ENCODE assay signal across 8 cellular contexts in genomic region chr10:132452651-132453469, GRCh38. TPM values are rescaled to one million over a fixed set of nuclear protein-coding genes. Genes with fewer than 3 reads are reported as not detected.
DNase-seq lines count a peak whose midpoint lies in the region; ATAC-seq and TF ChIP-seq lines count a peak whose summit lies in the region.

No MANE protein-coding gene starts in this region.

- peak overlapping the region; percentile 46 for H3K4me3 ChIP-seq in CD8-positive, alpha-beta memory T cell (ENCODE audit: low read length)
- H3K4me3 ChIP-seq in esophagus squamous epithelium: peak overlapping the region in 3 of 4 donors; percentile 17 to 51 (median 24)

- no peaks in the 10 kb centered on the region for H3K36me3 Mint-ChIP-seq in CD8-positive, alpha-beta memory T cell
- H3K36me3 Mint-ChIP-seq in nephron (ENCODE audit: low read depth): no peaks in the 10 kb centered on the region
- H3K36me3 Mint-ChIP-seq in stimulated activated naive B cell treated with anti-CD40 and anti-IgM and Interleukin-4, amounts not matched to agents 10 μg/mL and 1 μg/mL and 100 μg/mL, for 72 hours: no peaks in the 10 kb centered on the region

- DNase-seq in CD8-positive, alpha-beta memory T cell: peak; percentile 88 to 95 (median 91)
- peak; percentile 88 for DNase-seq in OCI-M1 (lab: John Stamatoyannopoulos, UW)
- DNase-seq in activated T-cell treated with anti-CD3 and anti-CD28 coated beads, Interleukin-2, amount 50 U/mL, for 1 hour: peak; percentile 95
- DNase-seq in esophagus squamous epithelium (lab: John Stamatoyannopoulos, UW): no peak
- peak; percentile 79 for DNase-seq in stimulated activated naive B cell treated with anti-CD40 and anti-IgM and Interleukin-4, amounts not matched to agents 10 μg/mL and 1 μg/mL and 100 μg/mL, for 72 hours

- H3K9me3 ChIP-seq in CD8-positive, alpha-beta memory T cell (ENCODE audit: low read length): no peaks in the 10 kb centered on the region
- no peaks in the 10 kb centered on the region for H3K9me3 ChIP-seq in esophagus squamous epithelium

- H3K27me3 Mint-ChIP-seq in CD8-positive, alpha-beta memory T cell: no peaks in the 10 kb centered on the region
- peaks cover 13% of the 10 kb centered on the region for H3K27me3 Mint-ChIP-seq in nephron (ENCODE audit: low read depth)
- H3K27me3 Mint-ChIP-seq in stimulated activated naive B cell treated with anti-CD40 and anti-IgM and Interleukin-4, amounts not matched to agents 10 μg/mL and 1 μg/mL and 100 μg/mL, for 72 hours: peaks cover 3 to 5% of the 10 kb centered on the region in 2 donors

- POLR2A ChIA-PET in CD8-positive, alpha-beta memory T cell (lab: Charles Lee): no interaction called here

- H3K36me3 ChIP-seq in CD8-positive, alpha-beta memory T cell (ENCODE audit: insufficient read depth, low read length): no peaks in the 10 kb centered on the region
- no peaks in the 10 kb centered on the region for H3K36me3 ChIP-seq in esophagus squamous epithelium

- peaks cover 9 to 35% (median 11%) of the 10 kb centered on the region in 3 donors for H3K4me1 Mint-ChIP-seq in CD8-positive, alpha-beta memory T cell
- H3K4me1 Mint-ChIP-seq in nephron: peaks cover 5% of the 10 kb centered on the region
- H3K4me1 Mint-ChIP-seq in stimulated activated naive B cell treated with anti-CD40 and anti-IgM and Interleukin-4, amounts not matched to agents 10 μg/mL and 1 μg/mL and 100 μg/mL, for 72 hours: peaks cover 15 to 34% of the 10 kb centered on the region in 2 donors

- peaks cover 27% of the 10 kb centered on the region for H3K4me1 ChIP-seq in CD8-positive, alpha-beta memory T cell (ENCODE audit: insufficient read depth, low read length)
- H3K4me1 ChIP-seq in esophagus squamous epithelium: peaks cover 20 to 50% (median 23%) of the 10 kb centered on the region in 3 donors

- peak overlapping the region; percentile 45 to 89 (median 53) for H3K4me3 Mint-ChIP-seq in CD8-positive, alpha-beta memory T cell
- H3K4me3 Mint-ChIP-seq in nephron: peak overlapping the region in 1 of 3 experiments; percentile 45
- peak overlapping the region; percentile 36 to 69 for H3K4me3 Mint-ChIP-seq in stimulated activated naive B cell treated with anti-CD40 and anti-IgM and Interleukin-4, amounts not matched to agents 10 μg/mL and 1 μg/mL and 100 μg/mL, for 72 hours

- intact Hi-C loops in esophagus squamous epithelium (cut with DNase I): loop anchor here (2.0 kb wide), 1 partner anchor 58 kb away; no protein-coding TSS in a partner anchor

- peak overlapping the region; percentile 51 for H3K27ac ChIP-seq in CD8-positive, alpha-beta memory T cell (ENCODE audit: low read depth, low read length)
- H3K27ac ChIP-seq in esophagus squamous epithelium: peak overlapping the region in 3 of 4 donors; percentile 53 to 70 (median 55)

- CTCF ChIA-PET in CD8-positive, alpha-beta memory T cell (lab: Charles Lee): interaction anchor here (0.7 to 2.7 kb wide), 5 partner anchors 60 to 567 kb away, joined by 3 to 18 read pairs (median 5); no protein-coding TSS in a partner anchor

- ATAC-seq in GM19452 (IDR thresholded peaks at IDR 0.05; ENCODE audit: unreplicated experiment) (peak; percentile 64), HG03558 (IDR thresholded peaks at IDR 0.05; ENCODE audit: extremely low read depth, unreplicated experiment) (peak; percentile 50)
- peak; percentile 89 to 93 for ATAC-seq in stimulated activated naive B cell treated with anti-CD40 and anti-IgM and Interleukin-4, amounts not matched to agents 10 μg/mL and 1 μg/mL and 100 μg/mL, for 72 hours (replicated peaks)

- peak overlapping the region; percentile 84 to 97 (median 94) for H3K27ac Mint-ChIP-seq in CD8-positive, alpha-beta memory T cell
- H3K27ac Mint-ChIP-seq in nephron: no peak overlapping the region
- H3K27ac Mint-ChIP-seq in stimulated activated naive B cell treated with anti-CD40 and anti-IgM and Interleukin-4, amounts not matched to agents 10 μg/mL and 1 μg/mL and 100 μg/mL, for 72 hours: peak overlapping the region; percentile 47

- 10% methylated on average over 2 of the region's 45 CpGs; no CpG with 5 or more reads in 1 of the 2 donors for WGBS in esophagus squamous epithelium, 2 donors

- H3K27me3 ChIP-seq in CD8-positive, alpha-beta memory T cell (ENCODE audit: insufficient read depth, low read length, poor library complexity, severe bottlenecking): no peaks in the 10 kb centered on the region
- peaks cover 0 to 25% (median 0%) of the 10 kb centered on the region in 4 donors for H3K27me3 ChIP-seq in esophagus squamous epithelium

- H3K9me3 Mint-ChIP-seq in CD8-positive, alpha-beta memory T cell: no peaks in the 10 kb centered on the region
- no peaks in the 10 kb centered on the region for H3K9me3 Mint-ChIP-seq in nephron
- H3K9me3 Mint-ChIP-seq in stimulated activated naive B cell treated with anti-CD40 and anti-IgM and Interleukin-4, amounts not matched to agents 10 μg/mL and 1 μg/mL and 100 μg/mL, for 72 hours: no peaks in the 10 kb centered on the region

- no peak for TF ChIP-seq POLR2A in esophagus squamous epithelium (IDR thresholded peaks at IDR 0.05)

- peak; percentile 95 to 99 (median 99) for TF ChIP-seq CTCF in esophagus squamous epithelium (IDR thresholded peaks at IDR 0.05)
- peak; percentile 99 for TF ChIP-seq CTCF in nephron (IDR thresholded peaks at IDR 0.05; ENCODE audit: unreplicated experiment in 3 of 3)

RNA-seq across cellular contexts. Expression of gene PWWP2B, which starts 55.9 kb away (rescaled TPM):
- 1 to 10 TPM; 3.1 to 3.7 TPM for total RNA-seq in CD8-positive, alpha-beta memory T cell
- polyA plus RNA-seq in CD8-positive, alpha-beta memory T cell: 4.4 TPM
- total RNA-seq in esophagus squamous epithelium: 10 to 100 TPM; 14.9 to 27.3 (median 16.7) TPM

Comparison
In these comparisons a context has a peak if more than half of its experiments do, and no peak if none do; other contexts are left out.
1. H3K27ac Mint-ChIP-seq: peak in CD8-positive, alpha-beta memory T cell (8 of 8) and stimulated activated naive B cell treated with anti-CD40 and anti-IgM and Interleukin-4, amounts not matched to agents 10 μg/mL and 1 μg/mL and 100 μg/mL, for 72 hours (single experiment); none in nephron (0 of 3).
2. Peak in every context shown above with its lines, with median percentiles within 50 percentile points of each other: ATAC-seq.